15 cellular contexts compared by ENCODE assay signal in genomic region chr16:50263060-50263909, GRCh38. TPM values are rescaled to one million over a fixed set of nuclear protein-coding genes. Genes with fewer than 3 reads are reported as not detected.
A peak's percentile ranks its signal among the peaks of the same experiment; 100 is the strongest.
DNase-seq lines count a peak whose midpoint lies in the region; ATAC-seq and TF ChIP-seq lines count a peak whose summit lies in the region.
"Had no signal": no experiment of that assay in that cellular context is flagged by ENCODE, and none has a peak within 500 bp of the region (broad histone marks: within the 10 kb centered on the region; RNA-seq: fewer than 3 reads in every experiment).

No MANE protein-coding gene starts in this region.

- H3K27ac ChIP-seq in SJSA1: peak overlapping the region; percentile 56; the same call in 1 of the 2 replicates
- H3K27ac ChIP-seq: psoas muscle had no signal

- H3K9me3 ChIP-seq in SJSA1 (replicated peaks) (no peaks in the 10 kb centered on the region), BE2C (no peaks in the 10 kb centered on the region; the same call in 1 of the 2 replicates)
- H3K9me3 ChIP-seq: psoas muscle had no signal

- H3K4me1 Mint-ChIP-seq in activated naive CD4-positive, alpha-beta T cell treated with anti-CD3 and anti-CD28 coated beads, Interleukin-2, amount 10 ng/mL, durations not matched to agents 7 days and 5 days: peaks cover 57% of the 10 kb centered on the region
- H3K4me1 Mint-ChIP-seq in activated naive CD4-positive, alpha-beta T cell treated with anti-CD3 and anti-CD28 coated beads for 36 hours (ENCODE audit: low read depth): peaks cover 39% of the 10 kb centered on the region
- H3K4me1 Mint-ChIP-seq in stimulated activated effector memory CD8-positive, alpha-beta T cell treated with anti-CD3 and anti-CD28 coated beads, Interleukin-12 subunit alpha, Interleukin-12 subunit beta, amount 100 ng/mL, for 72 hours: peaks cover 80% of the 10 kb centered on the region
- peaks cover 39% of the 10 kb centered on the region for H3K4me1 Mint-ChIP-seq in glutamatergic neuron (ENCODE audit: low read depth, unreplicated experiment)

- H3K4me1 ChIP-seq in SJSA1 (replicated peaks) (peaks cover 73% of the 10 kb centered on the region), BE2C (peaks cover 30% of the 10 kb centered on the region)
- H3K4me1 ChIP-seq: psoas muscle had no signal

- peaks cover 34% of the 10 kb centered on the region for H3K27me3 Mint-ChIP-seq in activated naive CD4-positive, alpha-beta T cell treated with anti-CD3 and anti-CD28 coated beads, Interleukin-2, amount 10 ng/mL, durations not matched to agents 7 days and 5 days
- H3K27me3 Mint-ChIP-seq in activated naive CD4-positive, alpha-beta T cell treated with anti-CD3 and anti-CD28 coated beads for 36 hours (ENCODE audit: low read depth): peaks cover 3% of the 10 kb centered on the region
- H3K27me3 Mint-ChIP-seq in glutamatergic neuron (ENCODE audit: unreplicated experiment): peaks cover 7% of the 10 kb centered on the region
- H3K27me3 Mint-ChIP-seq: type B pancreatic cell had no signal

- no peak overlapping the region for H3K4me3 ChIP-seq in SJSA1
- no peak overlapping the region for H3K4me3 ChIP-seq in BE2C (ENCODE audit: low read depth, low read length)
- H3K4me3 ChIP-seq: psoas muscle had no signal

- peak; percentile 15 for DNase-seq in activated naive CD4-positive, alpha-beta T cell treated with anti-CD3 and anti-CD28 coated beads, Interleukin-2, amount 10 ng/mL, durations not matched to agents 7 days and 5 days
- DNase-seq in activated naive CD4-positive, alpha-beta T cell treated with anti-CD3 and anti-CD28 coated beads for 36 hours: no peak
- no peak for DNase-seq in SJSA1 (ENCODE audit: low read depth in 1 of 2, low spot score in 2 of 2)
- peak; percentile 90 to 97 for DNase-seq in erythroblast (lab: John Stamatoyannopoulos, UW)
- DNase-seq in stimulated activated effector memory CD8-positive, alpha-beta T cell treated with anti-CD3 and anti-CD28 coated beads, Interleukin-12 subunit alpha, Interleukin-12 subunit beta, amount 100 ng/mL, for 72 hours (ENCODE audit: low spot score in 2 of 2): no peak
- DNase-seq in glutamatergic neuron: no peak
- no peak for DNase-seq in activated CD4-positive, alpha-beta T cell treated with anti-CD3 and anti-CD28 coated beads, Interleukin-2, amount 50 U/mL, for 4 hours
- no peak for DNase-seq in BE2C
- DNase-seq: DND-41; effector CD8-positive, alpha-beta T cell; NCI-H2081 treated with DMSO at 0.1 percent for 48 hours; NCI-H82; SHP77 had no signal

- ATAC-seq in stimulated activated effector memory CD8-positive, alpha-beta T cell treated with anti-CD3 and anti-CD28 coated beads, Interleukin-12 subunit alpha, Interleukin-12 subunit beta, amount 100 ng/mL, for 72 hours: no peak
- ATAC-seq: psoas muscle had no signal

- intact Hi-C loops in activated naive CD4-positive, alpha-beta T cell treated with anti-CD3 and anti-CD28 coated beads for 36 hours (cut with micrococcal nuclease): no loop called here

- H3K9me3 Mint-ChIP-seq in activated naive CD4-positive, alpha-beta T cell treated with anti-CD3 and anti-CD28 coated beads, Interleukin-2, amount 10 ng/mL, durations not matched to agents 7 days and 5 days: no peaks in the 10 kb centered on the region
- H3K9me3 Mint-ChIP-seq in activated naive CD4-positive, alpha-beta T cell treated with anti-CD3 and anti-CD28 coated beads for 36 hours: peaks cover 1% of the 10 kb centered on the region
- H3K9me3 Mint-ChIP-seq in stimulated activated effector memory CD8-positive, alpha-beta T cell treated with anti-CD3 and anti-CD28 coated beads, Interleukin-12 subunit alpha, Interleukin-12 subunit beta, amount 100 ng/mL, for 72 hours: no peaks in the 10 kb centered on the region
- H3K9me3 Mint-ChIP-seq in glutamatergic neuron (ENCODE audit: unreplicated experiment): peaks cover 10% of the 10 kb centered on the region
- H3K9me3 Mint-ChIP-seq: type B pancreatic cell had no signal

- peaks cover 12% of the 10 kb centered on the region for H3K36me3 Mint-ChIP-seq in activated naive CD4-positive, alpha-beta T cell treated with anti-CD3 and anti-CD28 coated beads, Interleukin-2, amount 10 ng/mL, durations not matched to agents 7 days and 5 days
- peaks cover 3% of the 10 kb centered on the region for H3K36me3 Mint-ChIP-seq in activated naive CD4-positive, alpha-beta T cell treated with anti-CD3 and anti-CD28 coated beads for 36 hours (ENCODE audit: low read depth)
- H3K36me3 Mint-ChIP-seq in stimulated activated effector memory CD8-positive, alpha-beta T cell treated with anti-CD3 and anti-CD28 coated beads, Interleukin-12 subunit alpha, Interleukin-12 subunit beta, amount 100 ng/mL, for 72 hours: peaks cover 22% of the 10 kb centered on the region
- no peaks in the 10 kb centered on the region for H3K36me3 Mint-ChIP-seq in glutamatergic neuron (ENCODE audit: unreplicated experiment)

- no peak overlapping the region for H3K27ac Mint-ChIP-seq in activated naive CD4-positive, alpha-beta T cell treated with anti-CD3 and anti-CD28 coated beads, Interleukin-2, amount 10 ng/mL, durations not matched to agents 7 days and 5 days
- no peak overlapping the region for H3K27ac Mint-ChIP-seq in activated naive CD4-positive, alpha-beta T cell treated with anti-CD3 and anti-CD28 coated beads for 36 hours
- H3K27ac Mint-ChIP-seq in stimulated activated effector memory CD8-positive, alpha-beta T cell treated with anti-CD3 and anti-CD28 coated beads, Interleukin-12 subunit alpha, Interleukin-12 subunit beta, amount 100 ng/mL, for 72 hours: peak overlapping the region; percentile 100
- no peak overlapping the region for H3K27ac Mint-ChIP-seq in glutamatergic neuron (ENCODE audit: unreplicated experiment)

- peak; percentile 77 for TF ChIP-seq POLR2A in erythroblast (IDR thresholded peaks at IDR 0.05; ENCODE audit: low read length)

- no peak overlapping the region for H3K4me3 Mint-ChIP-seq in activated naive CD4-positive, alpha-beta T cell treated with anti-CD3 and anti-CD28 coated beads, Interleukin-2, amount 10 ng/mL, durations not matched to agents 7 days and 5 days
- no peak overlapping the region for H3K4me3 Mint-ChIP-seq in activated naive CD4-positive, alpha-beta T cell treated with anti-CD3 and anti-CD28 coated beads for 36 hours
- peak overlapping the region; percentile 81 for H3K4me3 Mint-ChIP-seq in stimulated activated effector memory CD8-positive, alpha-beta T cell treated with anti-CD3 and anti-CD28 coated beads, Interleukin-12 subunit alpha, Interleukin-12 subunit beta, amount 100 ng/mL, for 72 hours
- H3K4me3 Mint-ChIP-seq in glutamatergic neuron (ENCODE audit: unreplicated experiment): no peak overlapping the region
- H3K4me3 Mint-ChIP-seq: type B pancreatic cell had no signal

- CTCF ChIA-PET in activated naive CD4-positive, alpha-beta T cell treated with anti-CD3 and anti-CD28 coated beads, Interleukin-2, amount 10 ng/mL, durations not matched to agents 7 days and 5 days (lab: Charles Lee): interaction anchor here (1.1 to 2.3 kb wide), 2 partner anchors 9 to 11 kb away, joined by 3 to 6 read pairs; no protein-coding TSS in a partner anchor
- CTCF ChIA-PET in activated naive CD4-positive, alpha-beta T cell treated with anti-CD3 and anti-CD28 coated beads for 36 hours (lab: Charles Lee): interaction anchor here (0.6 to 2.0 kb wide), 3 partner anchors 11 to 247 kb away, joined by 3 to 5 read pairs (median 3); no protein-coding TSS in a partner anchor

- TF ChIP-seq CTCF in glutamatergic neuron (IDR thresholded peaks at IDR 0.05; ENCODE audit: partially characterized antibody, unreplicated experiment) (no peak), BE2C (IDR thresholded peaks at IDR 0.05; ENCODE audit: low read depth, low read length) (no peak)

- H3K27me3 ChIP-seq in SJSA1 (replicated peaks) (no peaks in the 10 kb centered on the region), BE2C (no peaks in the 10 kb centered on the region)

- H3K36me3 ChIP-seq in SJSA1 (peaks cover 16% of the 10 kb centered on the region), BE2C (no peaks in the 10 kb centered on the region)

RNA-seq across cellular contexts. Expression of gene ADCY7, which starts 3.1 kb away (rescaled TPM):
- total RNA-seq in activated naive CD4-positive, alpha-beta T cell treated with anti-CD3 and anti-CD28 coated beads for 36 hours: 10 to 100 TPM; 73.4 to 89.6 TPM
- 103 and 121 TPM in 2 replicates for total RNA-seq in SJSA1 (2014; rRNA removed; shearing (Covaris generic))
- total RNA-seq in glutamatergic neuron (ENCODE audit: unreplicated experiment): 16.7 TPM
- polyA plus RNA-seq in BE2C (2012; ENCODE audit: insufficient read depth, insufficient read length, low read depth): 26.2 TPM

Comparison
In these comparisons a context has a peak if more than half of its experiments do, and no peak if none do; other contexts are left out.
1. DNase-seq: peak in activated naive CD4-positive, alpha-beta T cell treated with anti-CD3 and anti-CD28 coated beads, Interleukin-2, amount 10 ng/mL, durations not matched to agents 7 days and 5 days (single experiment) and erythroblast (2 of 2); none in activated naive CD4-positive, alpha-beta T cell treated with anti-CD3 and anti-CD28 coated beads for 36 hours (single experiment), SJSA1 (0 of 2), stimulated activated effector memory CD8-positive, alpha-beta T cell treated with anti-CD3 and anti-CD28 coated beads, Interleukin-12 subunit alpha, Interleukin-12 subunit beta, amount 100 ng/mL, for 72 hours (0 of 2), glutamatergic neuron (single experiment), activated CD4-positive, alpha-beta T cell treated with anti-CD3 and anti-CD28 coated beads, Interleukin-2, amount 50 U/mL, for 4 hours (0 of 2) and BE2C (single experiment).